ENCODE assay signal across 18 cellular contexts in the genomic region with DNA sequence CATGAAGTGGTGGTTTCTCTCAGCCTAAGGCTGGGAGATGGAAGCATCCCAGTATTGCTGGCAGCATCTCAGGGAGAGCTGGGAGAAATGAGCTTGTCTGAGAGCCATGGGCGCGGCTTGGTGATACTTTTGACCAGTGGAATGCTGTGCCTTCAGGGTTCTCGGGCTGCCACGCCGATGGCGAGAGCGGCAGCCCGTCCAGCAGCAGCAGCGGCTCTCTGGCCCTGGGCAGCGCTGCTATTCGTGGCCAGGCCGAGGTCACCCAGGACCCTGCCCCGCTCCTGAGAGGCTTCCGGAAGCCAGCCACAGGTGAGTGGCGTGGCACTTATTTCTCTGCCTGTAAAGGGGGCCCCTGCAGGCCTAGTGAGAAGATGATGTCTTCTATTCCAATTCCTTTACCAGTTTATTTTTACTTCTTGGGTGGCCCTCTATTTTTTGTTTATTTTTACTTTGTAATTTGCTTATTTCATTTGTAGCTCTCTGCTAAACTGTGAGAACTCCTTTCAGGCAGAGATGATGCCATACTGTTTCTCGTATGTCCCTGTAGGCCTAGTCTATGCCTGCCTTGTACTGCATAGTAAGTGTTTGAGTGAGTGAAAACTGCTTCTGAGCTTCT.
DNase-seq lines count a peak whose midpoint lies in the region; ATAC-seq and TF ChIP-seq lines count a peak whose summit lies in the region.
"Had no signal": no experiment of that assay in that cellular context is flagged by ENCODE, and none has a peak within 500 bp of the region (broad histone marks: within the 10 kb centered on the region; RNA-seq: fewer than 3 reads in every experiment).

No MANE protein-coding gene starts in this region.

- POLR2A ChIA-PET in activated CD4-positive, alpha-beta memory T cell treated with anti-CD3 and anti-CD28 coated beads, Interleukin-2, amount 10 ng/mL, durations not matched to agents 7 days and 5 days (lab: Charles Lee) = no interaction called here
- POLR2A ChIA-PET in activated CD4-positive, alpha-beta memory T cell treated with anti-CD3 and anti-CD28 coated beads for 36 hours (lab: Charles Lee) = no interaction called here
- POLR2A ChIA-PET in CD4-positive, alpha-beta T cell (lab: Charles Lee) = interaction anchor here (0.7 kb wide), 1 partner anchor 71 kb away, joined by 3 read pairs; no protein-coding TSS in a partner anchor
- POLR2A ChIA-PET in IMR-90 (lab: Charles Lee; ENCODE audit: unreplicated experiment) = no interaction called here

- H4K91ac ChIP-seq in IMR-90 (ENCODE audit: insufficient read depth, low read depth, low read length) = no peak overlapping the region

- no peak overlapping the region for H3K4me3 ChIP-seq in IMR-90 (ENCODE audit: insufficient read depth, low read depth, low read length)
- H3K4me3 ChIP-seq: PC-9 had no signal

- H3K56ac ChIP-seq in IMR-90 (ENCODE audit: extremely low read depth, insufficient read depth, low read length) = no peak overlapping the region

- H2BK5ac ChIP-seq in IMR-90 (ENCODE audit: low read depth, low read length, poor library complexity, severe bottlenecking) = no peak overlapping the region

- no peak overlapping the region for H3K14ac ChIP-seq in IMR-90 (replicated peaks; ENCODE audit: low read depth, low read length)

- H3K9ac ChIP-seq in IMR-90 (ENCODE audit: low read depth, low read length) = no peak overlapping the region

- no peak overlapping the region for H3K4me2 ChIP-seq in IMR-90 (ENCODE audit: low read depth, low read length)
- H3K4me2 ChIP-seq: PC-9 had no signal

- H3K18ac ChIP-seq in IMR-90 (ENCODE audit: low read depth, low read length) = no peak overlapping the region

- peaks cover 16% of the 10 kb centered on the region for H3K9me1 ChIP-seq in IMR-90 (ENCODE audit: insufficient read depth, low read length)

- no peak overlapping the region for H2BK120ac ChIP-seq in IMR-90 (ENCODE audit: low read depth, low read length)

- dilution Hi-C loops in IMR-90 (cut with HindIII; ENCODE audit: low sequenced_read_pairs, unreplicated experiment) = no loop called here

- no peak overlapping the region for H3K4me3 Mint-ChIP-seq in activated CD4-positive, alpha-beta memory T cell treated with anti-CD3 and anti-CD28 coated beads, Interleukin-2, amount 10 ng/mL, durations not matched to agents 7 days and 5 days
- H3K4me3 Mint-ChIP-seq in activated CD4-positive, alpha-beta memory T cell treated with anti-CD3 and anti-CD28 coated beads for 36 hours = no peak overlapping the region
- no peak overlapping the region for H3K4me3 Mint-ChIP-seq in CD4-positive, alpha-beta T cell
- no peak overlapping the region for H3K4me3 Mint-ChIP-seq in memory B cell

- 98% methylated on average over 8 of the region's 16 CpGs; no CpG with 5 or more reads in 1 of the 2 experiments for WGBS in IMR-90 (ENCODE audit: extremely low coverage in 2 of 2, insufficient read length in 1 of 2), 2 experiments

- peaks cover 83% of the 10 kb centered on the region for H3K36me3 Mint-ChIP-seq in activated CD4-positive, alpha-beta memory T cell treated with anti-CD3 and anti-CD28 coated beads, Interleukin-2, amount 10 ng/mL, durations not matched to agents 7 days and 5 days (ENCODE audit: low read depth)
- peaks cover 62% of the 10 kb centered on the region for H3K36me3 Mint-ChIP-seq in activated CD4-positive, alpha-beta memory T cell treated with anti-CD3 and anti-CD28 coated beads for 36 hours
- peaks cover 94% of the 10 kb centered on the region for H3K36me3 Mint-ChIP-seq in CD4-positive, alpha-beta T cell (ENCODE audit: low read depth)
- H3K36me3 Mint-ChIP-seq in memory B cell = peaks cover 35% of the 10 kb centered on the region

- H3K27me3 Mint-ChIP-seq in activated CD4-positive, alpha-beta memory T cell treated with anti-CD3 and anti-CD28 coated beads, Interleukin-2, amount 10 ng/mL, durations not matched to agents 7 days and 5 days = no peaks in the 10 kb centered on the region
- H3K27me3 Mint-ChIP-seq in activated CD4-positive, alpha-beta memory T cell treated with anti-CD3 and anti-CD28 coated beads for 36 hours = no peaks in the 10 kb centered on the region
- H3K27me3 Mint-ChIP-seq in CD4-positive, alpha-beta T cell = no peaks in the 10 kb centered on the region
- H3K27me3 Mint-ChIP-seq in memory B cell = no peaks in the 10 kb centered on the region

- CTCF ChIA-PET in activated CD4-positive, alpha-beta memory T cell treated with anti-CD3 and anti-CD28 coated beads, Interleukin-2, amount 10 ng/mL, durations not matched to agents 7 days and 5 days (lab: Charles Lee) = no interaction called here
- CTCF ChIA-PET in activated CD4-positive, alpha-beta memory T cell treated with anti-CD3 and anti-CD28 coated beads for 36 hours (lab: Charles Lee) = no interaction called here
- CTCF ChIA-PET in CD4-positive, alpha-beta T cell (lab: Charles Lee) = no interaction called here
- CTCF ChIA-PET in IMR-90 (lab: Yijun Ruan, JAX) = no interaction called here

- TF ChIP-seq CTCF in CD4-positive, alpha-beta T cell (IDR thresholded peaks at IDR 0.05) = no peak
- no peak for TF ChIP-seq CTCF in IMR-90 (conservative IDR thresholded peaks at IDR 0.05; ENCODE audit: low read depth, low read length)

- H3K4ac ChIP-seq in IMR-90 (ENCODE audit: low read depth, low read length) = no peak overlapping the region

- in situ Hi-C loops in IMR-90 (cut with MboI; ENCODE audit: low sequenced_read_pairs) = no loop called here

- no peak for ATAC-seq in CD4-positive, alpha-beta T cell (ENCODE audit: poor library complexity)
- ATAC-seq in IMR-90 (ENCODE audit: low read depth) = peak; percentile 65
- no peak for ATAC-seq in memory B cell (ENCODE audit: low read depth)

- intact Hi-C loops in activated CD4-positive, alpha-beta memory T cell treated with anti-CD3 and anti-CD28 coated beads for 36 hours (cut with micrococcal nuclease) = no loop called here
- intact Hi-C loops in CD4-positive, alpha-beta T cell (cut with DNase I, micrococcal nuclease) = no loop called here
- intact Hi-C loops in IMR-90 (cut with micrococcal nuclease) = no loop called here

- H4K8ac ChIP-seq in IMR-90 (ENCODE audit: low read depth in 2 of 2, low read length in 2 of 2) = no peak overlapping the region

- H3K9me3 Mint-ChIP-seq in activated CD4-positive, alpha-beta memory T cell treated with anti-CD3 and anti-CD28 coated beads, Interleukin-2, amount 10 ng/mL, durations not matched to agents 7 days and 5 days = no peaks in the 10 kb centered on the region
- H3K9me3 Mint-ChIP-seq in activated CD4-positive, alpha-beta memory T cell treated with anti-CD3 and anti-CD28 coated beads for 36 hours = no peaks in the 10 kb centered on the region
- no peaks in the 10 kb centered on the region for H3K9me3 Mint-ChIP-seq in CD4-positive, alpha-beta T cell
- H3K9me3 Mint-ChIP-seq in memory B cell = no peaks in the 10 kb centered on the region

- no peak overlapping the region for H2AK5ac ChIP-seq in IMR-90 (ENCODE audit: low read depth, low read length)

- H2BK20ac ChIP-seq in IMR-90 (ENCODE audit: low read depth, low read length) = no peak overlapping the region

- H2AFZ ChIP-seq in IMR-90 (replicated peaks; ENCODE audit: low read length, poor library complexity) = no peak overlapping the region
- H2AFZ ChIP-seq: PC-9 had no signal

- H3K27ac Mint-ChIP-seq in activated CD4-positive, alpha-beta memory T cell treated with anti-CD3 and anti-CD28 coated beads, Interleukin-2, amount 10 ng/mL, durations not matched to agents 7 days and 5 days = peak overlapping the region; percentile 6
- H3K27ac Mint-ChIP-seq in activated CD4-positive, alpha-beta memory T cell treated with anti-CD3 and anti-CD28 coated beads for 36 hours = no peak overlapping the region
- H3K27ac Mint-ChIP-seq in CD4-positive, alpha-beta T cell = peak overlapping the region; percentile 33
- H3K27ac Mint-ChIP-seq in memory B cell = peak overlapping the region; percentile 58

- no peak overlapping the region for H3K27ac ChIP-seq in CD4-positive, alpha-beta T cell (ENCODE audit: low read depth, low read length)
- H3K27ac ChIP-seq in IMR-90 (ENCODE audit: insufficient read depth, low read length) = no peak overlapping the region
- H3K27ac ChIP-seq: PC-9 had no signal

- TF ChIP-seq POLR2A in IMR-90 (IDR thresholded peaks at IDR 0.05; ENCODE audit: low read depth, low read length) = no peak

- TF ChIP-seq RAD21 in IMR-90 (IDR thresholded peaks at IDR 0.05; ENCODE audit: low read length) = no peak

- H3K79me1 ChIP-seq in IMR-90 (ENCODE audit: low read depth in 1 of 2, low read length in 2 of 2) = peaks cover 39 to 62% of the 10 kb centered on the region in 2 experiments

- no peak overlapping the region for H4K5ac ChIP-seq in IMR-90 (ENCODE audit: low read depth, low read length)

- peaks cover 46% of the 10 kb centered on the region for H3K36me3 ChIP-seq in IMR-90 (ENCODE audit: control insufficient read depth, insufficient read depth, low read length)

- H2AK9ac ChIP-seq in IMR-90 (replicated peaks; ENCODE audit: low read depth, low read length, poor library complexity) = no peak overlapping the region

- H3K23ac ChIP-seq in IMR-90 (ENCODE audit: low read depth, low read length) = no peak overlapping the region

- H3K4me1 Mint-ChIP-seq in activated CD4-positive, alpha-beta memory T cell treated with anti-CD3 and anti-CD28 coated beads, Interleukin-2, amount 10 ng/mL, durations not matched to agents 7 days and 5 days = peaks cover 2% of the 10 kb centered on the region
- H3K4me1 Mint-ChIP-seq in activated CD4-positive, alpha-beta memory T cell treated with anti-CD3 and anti-CD28 coated beads for 36 hours (ENCODE audit: low read depth) = peaks cover 5% of the 10 kb centered on the region
- peaks cover 14% of the 10 kb centered on the region for H3K4me1 Mint-ChIP-seq in CD4-positive, alpha-beta T cell (ENCODE audit: low read depth)
- peaks cover 4% of the 10 kb centered on the region for H3K4me1 Mint-ChIP-seq in memory B cell

- no peaks in the 10 kb centered on the region for H3K27me3 ChIP-seq in CD4-positive, alpha-beta T cell (ENCODE audit: control insufficient read depth, insufficient read depth, low read length)
- no peaks in the 10 kb centered on the region for H3K27me3 ChIP-seq in IMR-90 (ENCODE audit: control insufficient read depth, insufficient read depth, low read length)

- DNase-seq in activated CD4-positive, alpha-beta memory T cell treated with anti-CD3 and anti-CD28 coated beads, Interleukin-2, amount 10 ng/mL, durations not matched to agents 7 days and 5 days = no peak
- no peak for DNase-seq in activated CD4-positive, alpha-beta memory T cell treated with anti-CD3 and anti-CD28 coated beads for 36 hours
- DNase-seq in CD4-positive, alpha-beta T cell = no peak
- no peak for DNase-seq in IMR-90
- DNase-seq in memory B cell (ENCODE audit: low spot score in 2 of 2) = no peak
- no peak for DNase-seq in GM03348 (ENCODE audit: low spot score)
- no peak for DNase-seq in stimulated activated CD4-positive, alpha-beta T cell treated with anti-CD3 and anti-CD28 coated beads, Interleukin-4, amount 100 ng/mL, for 1 hour
- DNase-seq: 8988T, AML-193, C1 segment of cervical spinal cord, NCI-H1092, NCI-H1436 treated with DMSO at 0.1 percent for 48 hours, NCI-H2029, NCI-H2227 treated with DMSO at 0.1 percent for 48 hours, NCI-H510A, NCI-H748 treated with DMSO at 0.1 percent for 48 hours, PC-9, RPMI8226 had no signal

- peaks cover 48% of the 10 kb centered on the region for H4K20me1 ChIP-seq in IMR-90 (ENCODE audit: insufficient read depth, low read length)

- no peak overlapping the region for H2BK15ac ChIP-seq in IMR-90 (ENCODE audit: low read depth, low read length)

- no TSS peak for BruUV-seq in IMR-90 (replicated peaks; lab: Mats Ljungman, UMichigan)

- H3K4me1 ChIP-seq in IMR-90 (ENCODE audit: control insufficient read depth, insufficient read depth, low read length) = no peaks in the 10 kb centered on the region

- no peaks in the 10 kb centered on the region for H3K9me3 ChIP-seq in CD4-positive, alpha-beta T cell (ENCODE audit: control insufficient read depth, low read length)
- no peaks in the 10 kb centered on the region for H3K9me3 ChIP-seq in IMR-90 (ENCODE audit: control insufficient read depth, insufficient read depth, low read length)
